In the genomic region with DNA sequence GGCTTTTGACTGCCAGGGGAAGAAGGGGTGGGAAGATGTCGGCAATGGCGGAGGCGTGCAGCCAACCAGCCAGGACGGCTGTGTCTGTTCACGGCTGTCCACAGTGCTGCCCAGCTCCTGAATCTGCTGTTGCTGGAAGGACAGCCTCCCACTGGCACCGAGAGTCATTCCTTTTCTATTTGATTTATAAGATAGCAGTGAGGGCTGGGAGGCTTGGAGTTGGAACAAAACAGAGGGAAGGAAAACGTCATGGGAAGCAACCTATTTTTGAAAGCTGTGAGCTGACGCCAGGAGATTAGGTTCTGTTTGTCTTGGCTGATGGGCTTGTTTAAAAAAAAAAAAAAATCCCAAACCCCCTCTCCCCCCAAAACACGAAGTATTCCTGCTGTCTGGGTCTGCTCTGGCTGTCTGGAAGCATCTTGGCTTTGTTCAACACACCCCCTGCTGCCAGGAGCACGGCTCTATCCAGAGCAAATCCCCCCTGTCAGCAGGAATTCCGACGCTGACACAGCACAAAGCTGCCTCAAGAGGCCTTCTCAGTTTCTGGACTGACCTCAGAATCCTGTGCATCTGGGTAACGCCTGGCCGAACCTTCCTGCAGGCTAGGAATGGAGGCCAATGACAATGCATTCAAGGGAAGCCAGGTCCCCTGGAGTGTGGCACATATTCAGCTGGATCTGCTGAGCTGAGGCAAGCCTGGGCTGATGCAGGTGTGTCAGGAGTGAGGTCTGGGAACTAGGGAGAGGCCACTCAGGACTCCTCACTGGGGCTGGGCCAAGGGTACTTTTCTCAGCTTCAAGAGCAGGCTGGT, we compare ENCODE assay signal across 7 cellular contexts. TPM values are rescaled to one million over a fixed set of nuclear protein-coding genes. Genes with fewer than 3 reads are reported as not detected.
A peak's percentile ranks its signal among the peaks of the same experiment; 100 is the strongest.
DNase-seq lines count a peak whose midpoint lies in the region; FAIRE-seq and TF ChIP-seq lines count a peak whose summit lies in the region.

No MANE protein-coding gene starts in this region.

- in situ Hi-C loops in transverse colon (cut with MboI; ENCODE audit: low pct_ligation_motif_present in 1 of 4, low pct_unique_long_range_greater_than_20kb in 1 of 4, low sequenced_read_pairs in 3 of 4): loop anchor here in 3 of 4 donors (10.0 to 25.0 kb wide), 3 partner anchors 147 to 190 kb away; a partner anchor contains a TSS

- 0 out of 4 replicates have a peak, but pooled peaks of 1 of the 3 experiments have one; percentile 6 for TF ChIP-seq CTCF in H1 (IDR thresholded peaks at IDR 0.05; ENCODE audit: control extremely low read depth in 1 of 3, insufficient read depth in 1 of 3, low read depth in 1 of 3, low read length in 3 of 3)
- TF ChIP-seq CTCF in transverse colon (IDR thresholded peaks at IDR 0.05): no peak

- H3K36me3 ChIP-seq in H1 (ENCODE audit: control insufficient read depth in 2 of 4, insufficient read depth in 4 of 4, low read length in 3 of 4) (no peaks in the 10 kb centered on the region), mesendoderm (ENCODE audit: control insufficient read depth, insufficient read depth, low read length) (no peaks in the 10 kb centered on the region), transverse colon (peaks cover 0 to 12% (median 2%) of the 10 kb centered on the region in 4 donors)

- CTCF ChIA-PET in H1 (lab: Charles Lee; ENCODE audit: partially characterized antibody): interaction anchor here (0.8 to 26.2 kb wide), 9 partner anchors 6 to 310 kb away, joined by 3 to 404 read pairs (median 4); no protein-coding TSS in a partner anchor

- H2BK120ac ChIP-seq in H1 (replicated peaks; ENCODE audit: low read depth, low read length) (no peak overlapping the region), mesendoderm (ENCODE audit: low read depth, low read length) (no peak overlapping the region)

- H3K27me3 ChIP-seq in H1 (replicated peaks in 1 of 4; ENCODE audit: control insufficient read depth in 3 of 4, extremely low read depth in 1 of 4, insufficient read depth in 3 of 4, low read length in 3 of 4): no peaks in the 10 kb centered on the region; a peak in 1 of 7 replicates
- H3K27me3 ChIP-seq in mesendoderm (ENCODE audit: insufficient read depth, low read length, poor library complexity): no peaks in the 10 kb centered on the region
- H3K27me3 ChIP-seq in transverse colon: no peaks in the 10 kb centered on the region

- DNase-seq in NCI-H2196 treated with DMSO at 0.1 percent for 48 hours (lab: John Stamatoyannopoulos, UW; ENCODE audit: unreplicated experiment) (peak; percentile 40), H1 (ENCODE audit: low read depth in 1 of 2, low spot score in 2 of 2) (no peak), mesendoderm (peak; percentile 58), transverse colon (peak; percentile 55), RPMI8226 (no peak), NCI-H226 (no peak), SW480 (ENCODE audit: low spot score) (no peak)

- H3K4me3 ChIP-seq in H1 (ENCODE audit: extremely low read depth in 1 of 4, insufficient read depth in 2 of 4, low read depth in 3 of 4, low read length in 4 of 4) (no peak overlapping the region), mesendoderm (ENCODE audit: low read length) (no peak overlapping the region), transverse colon (no peak overlapping the region)

- no peak for FAIRE-seq in H1 (lab: Jason Lieb, UNC)

- H3K4ac ChIP-seq in H1 (replicated peaks; ENCODE audit: insufficient read length, low read depth, low read length) (no peak overlapping the region), mesendoderm (ENCODE audit: low read depth, low read length) (no peak overlapping the region)

- H3K9ac ChIP-seq in H1 (replicated peaks in 1 of 4; ENCODE audit: extremely low read depth in 1 of 4, low read depth in 3 of 4, low read length in 3 of 4) (no peak overlapping the region; a peak in 1 of 7 replicates), mesendoderm (ENCODE audit: low read length) (no peak overlapping the region)

- H3K23ac ChIP-seq in H1 (ENCODE audit: insufficient read length): no peak overlapping the region
- H3K23ac ChIP-seq in mesendoderm (ENCODE audit: low read length): no peak overlapping the region

- TF ChIP-seq EP300 in H1 (IDR thresholded peaks at IDR 0.05; ENCODE audit: borderline replicate concordance in 1 of 2, low read depth in 2 of 2, low read length in 2 of 2) (no peak), transverse colon (IDR thresholded peaks at IDR 0.05; ENCODE audit: low read depth) (no peak)

- no peaks in the 10 kb centered on the region for H3K23me2 ChIP-seq in H1 (ENCODE audit: low read depth, low read length)

- H3K4me2 ChIP-seq in H1 (ENCODE audit: insufficient read depth in 1 of 2, low read depth in 2 of 2, low read length in 2 of 2): no peak overlapping the region
- H3K4me2 ChIP-seq in mesendoderm (ENCODE audit: low read length): no peak overlapping the region

- H3K18ac ChIP-seq in H1 (ENCODE audit: extremely low read depth, low read length): no peak overlapping the region; the same call in 1 of the 2 replicates
- no peak overlapping the region for H3K18ac ChIP-seq in mesendoderm (ENCODE audit: low read length)

- H2BK5ac ChIP-seq in H1 (ENCODE audit: low read depth, low read length) (peak overlapping the region; percentile 61; the same call in 1 of the 2 replicates), mesendoderm (ENCODE audit: low read length) (no peak overlapping the region)

- peaks cover 11 to 28% (median 18%) of the 10 kb centered on the region in 4 experiments for H3K4me1 ChIP-seq in H1 (replicated peaks in 1 of 4; ENCODE audit: control insufficient read depth in 3 of 4, insufficient read depth in 4 of 4, low read length in 3 of 4)
- no peaks in the 10 kb centered on the region for H3K4me1 ChIP-seq in mesendoderm (ENCODE audit: control insufficient read depth, low read depth, low read length)
- H3K4me1 ChIP-seq in transverse colon: peaks cover 16 to 27% (median 19%) of the 10 kb centered on the region in 4 donors

- peak overlapping the region; percentile 24 for H4K5ac ChIP-seq in H1 (ENCODE audit: insufficient read length, low read depth, low read length)
- H4K5ac ChIP-seq in mesendoderm (ENCODE audit: low read length): no peak overlapping the region

- peak overlapping the region; percentile 13; the same call in 1 of the 2 replicates for H2BK12ac ChIP-seq in H1 (ENCODE audit: low read depth, low read length)

- H3K79me1 ChIP-seq in H1 (ENCODE audit: low read depth, low read length) (no peaks in the 10 kb centered on the region), mesendoderm (ENCODE audit: low read length) (no peaks in the 10 kb centered on the region)

- H3K9me3 ChIP-seq in H1 (ENCODE audit: insufficient read depth in 2 of 2, low read depth in 1 of 2, low read length in 1 of 2): no peaks in the 10 kb centered on the region
- no peaks in the 10 kb centered on the region for H3K9me3 ChIP-seq in transverse colon

- no peaks in the 10 kb centered on the region for H4K20me1 ChIP-seq in H1 (replicated peaks in 1 of 2; ENCODE audit: control insufficient read depth in 1 of 2, insufficient read depth in 2 of 2, low read length in 2 of 2)

- TF ChIP-seq POLR2A in H1 (IDR thresholded peaks at IDR 0.05; ENCODE audit: control extremely low read depth in 1 of 2, low read depth in 2 of 2, low read length in 2 of 2): no peak
- no peak for TF ChIP-seq POLR2A in transverse colon (IDR thresholded peaks at IDR 0.05)

- H2AK5ac ChIP-seq in H1 (ENCODE audit: low read depth, low read length) (no peak overlapping the region), mesendoderm (ENCODE audit: low read length) (no peak overlapping the region)

- H3K27ac ChIP-seq in H1 (ENCODE audit: low read depth, low read length) (no peak overlapping the region), mesendoderm (ENCODE audit: low read depth, low read length) (no peak overlapping the region), transverse colon (peak overlapping the region; percentile 63 to 92 (median 81))

- intact Hi-C loops in transverse colon (cut with DNase I; ENCODE audit: low total_unique reads): no loop called here

- peak overlapping the region; percentile 77 for H4K91ac ChIP-seq in H1 (replicated peaks; ENCODE audit: insufficient read length, low read length)

- H3K14ac ChIP-seq in H1 (ENCODE audit: insufficient read length): no peak overlapping the region

- no peak overlapping the region for H2AFZ ChIP-seq in H1 (ENCODE audit: low read length)

- peak overlapping the region; percentile 82 for H2BK20ac ChIP-seq in H1 (ENCODE audit: low read length)

- POLR2A ChIA-PET in H1 (lab: Charles Lee; ENCODE audit: partially characterized antibody): interaction anchor here (0.6 to 2.2 kb wide), 4 partner anchors 9 to 54 kb away, joined by 3 to 10 read pairs (median 6); a partner anchor contains a TSS

- H3K56ac ChIP-seq in H1 (replicated peaks; ENCODE audit: insufficient read length, low read depth, low read length): no peak overlapping the region
- no peak overlapping the region for H3K56ac ChIP-seq in mesendoderm (ENCODE audit: low read length)

- H3K79me2 ChIP-seq in H1 (ENCODE audit: control insufficient read depth in 1 of 2, insufficient read depth in 2 of 2, low read length in 2 of 2) (no peaks in the 10 kb centered on the region), mesendoderm (ENCODE audit: control insufficient read depth, insufficient read depth, low read length) (no peaks in the 10 kb centered on the region)

- H4K8ac ChIP-seq in H1 (ENCODE audit: extremely low read depth, insufficient read depth, low read length): 0 out of 2 replicates have a peak overlapping the region, but pooled peaks have one; percentile 4
- no peak overlapping the region for H4K8ac ChIP-seq in mesendoderm (ENCODE audit: low read depth, low read length)

- 67% methylated on average over 14 of the region's 14 CpGs; no CpG with 5 or more reads in 1 of the 2 experiments for WGBS in H1 (ENCODE audit: extremely low coverage in 1 of 2, insufficient coverage in 1 of 2, insufficient read length in 1 of 2, insufficient replicate concordance in 2 of 2, low coverage in 1 of 2, low lambda C conversion rate in 2 of 2, missing lambda C conversion rate in 1 of 2), 2 experiments
- no CpG with 5 or more reads among the region's 14 CpGs for WGBS in mesendoderm (ENCODE audit: extremely low coverage, insufficient coverage, low lambda C conversion rate)
- 55 to 65% methylated on average over 2 to 14 of the region's 14 CpGs for WGBS in transverse colon (ENCODE audit: low coverage in 1 of 2), 2 donors

- H2BK15ac ChIP-seq in H1 (ENCODE audit: low read length) (peak overlapping the region; percentile 36; the same call in 1 of the 2 replicates), mesendoderm (replicated peaks; ENCODE audit: low read depth) (no peak overlapping the region)

- TF ChIP-seq RAD21 in H1 (IDR thresholded peaks at IDR 0.05 in 1 of 2, conservative IDR thresholded peaks at IDR 0.05 in 1 of 2; ENCODE audit: low read depth in 2 of 2, low read length in 2 of 2): no peak

RNA-seq across cellular contexts. Expression of a gene that starts 41.0 kb away (rescaled TPM):
- 69.9 and 70.8 TPM in 2 replicates for total RNA-seq in H1 (2021; fragmentation: NEBNext Ultra II Directional; extraction: Animal tissue kit (Norgen Biotek cat#: 25700))
- polyA plus RNA-seq in H1 (2011; rRNA removed): 28.6 and 64.6 TPM in 2 replicates
- polyA plus RNA-seq in H1 (2011; cell fraction: cytosol; rRNA removed): 34.1 TPM
- polyA plus RNA-seq in H1 (2011; cell fraction: nucleus; rRNA removed): 270 TPM
- polyA plus RNA-seq in H1 (2012, experiment 1 of 2): 45.2 to 64.7 TPM (median 53.7 TPM) in 4 replicates
- 36.4 TPM for polyA plus RNA-seq in H1 (2012, experiment 2 of 2)
- 88.4 TPM for polyA plus RNA-seq in H1 (2013, experiment 1 of 2)
- polyA plus RNA-seq in H1 (2013, experiment 2 of 2): 76.5 TPM
- polyA minus RNA-seq in H1 (2011; rRNA and poly(A)+ RNA removed): 21.0 and 35.5 TPM in 2 replicates
- 60.1 TPM for polyA minus RNA-seq in H1 (2011; cell fraction: cytosol; rRNA and poly(A)+ RNA removed)
- polyA minus RNA-seq in H1 (2011; cell fraction: nucleus; rRNA and poly(A)+ RNA removed): 90.1 TPM
- 59.1 TPM for polyA plus RNA-seq in mesendoderm (2013, experiment 1 of 2)
- polyA plus RNA-seq in mesendoderm (2013, experiment 2 of 2): 55.4 TPM
- total RNA-seq in transverse colon: 100 to 1,000 TPM in 3 of 4 donors, 10 to 100 TPM in 1; 45.7 to 206 (median 148) TPM

Comparison
In these comparisons a context has a peak if more than half of its experiments do, and no peak if none do; other contexts are left out.
1. DNase-seq: peak in NCI-H2196 treated with DMSO at 0.1 percent for 48 hours (single experiment), mesendoderm (single experiment) and transverse colon (single experiment); none in H1 (0 of 2), RPMI8226 (single experiment), NCI-H226 (single experiment) and SW480 (single experiment).
2. H3K27ac ChIP-seq: peak in transverse colon (4 of 4); none in H1 (single experiment) and mesendoderm (single experiment).